In genomic region chr4:142126890-142127497, GRCh38 we compare ENCODE assay signal across 8 cellular contexts.
DNase-seq lines count a peak whose midpoint lies in the region; ATAC-seq, FAIRE-seq and TF ChIP-seq lines count a peak whose summit lies in the region.

No MANE protein-coding gene starts in this region.

- H3K4me3 ChIP-seq in gastroesophageal sphincter (no peak overlapping the region), psoas muscle (no peak overlapping the region)

- ATAC-seq in GM21360 (IDR thresholded peaks at IDR 0.05; ENCODE audit: unreplicated experiment) = peak; percentile 73
- ATAC-seq in gastroesophageal sphincter = peak; percentile 39
- ATAC-seq in psoas muscle = peak; percentile 59 to 86 (median 74)

- H3K4me1 Mint-ChIP-seq in activated T-helper 2 cell treated with anti-CD3 and anti-CD28 coated beads, Interferon-gamma antibody, Interleukin-2, Interleukin-4, amounts not matched to agents 10 μg/mL and 5 μg/mL and 100 μg/mL, durations not matched to agents 14 hours and 24 hours and 36 hours (ENCODE audit: low read depth) = peaks cover 20% of the 10 kb centered on the region

- peak; percentile 63 for DNase-seq in DMS153 treated with DMSO at 0.1 percent for 48 hours (lab: John Stamatoyannopoulos, UW; ENCODE audit: unreplicated experiment)
- peak; percentile 36 for DNase-seq in HTR-8/SVneo (ENCODE audit: insufficient read length, low spot score)
- DNase-seq in RCC 7860 (ENCODE audit: low spot score) = peak; percentile 36
- peak; percentile 24 for DNase-seq in activated T-helper 2 cell treated with anti-CD3 and anti-CD28 coated beads, Interferon-gamma antibody, Interleukin-2, Interleukin-4, amounts not matched to agents 10 μg/mL and 5 μg/mL and 100 μg/mL, durations not matched to agents 14 hours and 24 hours and 36 hours (ENCODE audit: low spot score)
- no peak for DNase-seq in psoas muscle
- DNase-seq in T1000 (lab: John Stamatoyannopoulos, UW) = no peak

- no peak overlapping the region for H3K4me3 Mint-ChIP-seq in activated T-helper 2 cell treated with anti-CD3 and anti-CD28 coated beads, Interferon-gamma antibody, Interleukin-2, Interleukin-4, amounts not matched to agents 10 μg/mL and 5 μg/mL and 100 μg/mL, durations not matched to agents 14 hours and 24 hours and 36 hours (ENCODE audit: low read depth)

- WGBS in gastroesophageal sphincter (ENCODE audit: low coverage in 1 of 2), 2 donors = 6 to 13% methylated on average over 3 of the region's 3 CpGs
- 12% methylated on average over 3 of the region's 3 CpGs for WGBS in psoas muscle, 3 donors

- H3K27me3 ChIP-seq in gastroesophageal sphincter = no peaks in the 10 kb centered on the region
- no peaks in the 10 kb centered on the region for H3K27me3 ChIP-seq in psoas muscle (ENCODE audit: insufficient read depth in 3 of 3, low read length in 2 of 3)

- peaks cover 39% of the 10 kb centered on the region for H3K36me3 Mint-ChIP-seq in activated T-helper 2 cell treated with anti-CD3 and anti-CD28 coated beads, Interferon-gamma antibody, Interleukin-2, Interleukin-4, amounts not matched to agents 10 μg/mL and 5 μg/mL and 100 μg/mL, durations not matched to agents 14 hours and 24 hours and 36 hours (ENCODE audit: low read depth)

- intact Hi-C loops in activated T-helper 2 cell treated with anti-CD3 and anti-CD28 coated beads, Interferon-gamma antibody, Interleukin-2, Interleukin-4, amounts not matched to agents 10 μg/mL and 5 μg/mL and 100 μg/mL, durations not matched to agents 14 hours and 24 hours and 36 hours (cut with micrococcal nuclease) = loop anchor here (1.0 to 10.0 kb wide), 5 partner anchors 140 to 720 kb away; no protein-coding TSS in a partner anchor
- intact Hi-C loops in psoas muscle (cut with DNase I) = loop anchor here in 1 of 2 donors (2.0 to 5.0 kb wide), 2 partner anchors 595 to 714 kb away; no protein-coding TSS in a partner anchor

- TF ChIP-seq EP300 in gastroesophageal sphincter (IDR thresholded peaks at IDR 0.05) = no peak

- H3K4me1 ChIP-seq in gastroesophageal sphincter (peaks cover 0 to 48% (median 8%) of the 10 kb centered on the region in 3 donors), psoas muscle (no peaks in the 10 kb centered on the region)

- H3K9me3 ChIP-seq in gastroesophageal sphincter = no peaks in the 10 kb centered on the region
- H3K9me3 ChIP-seq in psoas muscle = no peaks in the 10 kb centered on the region

- H3K27ac ChIP-seq in gastroesophageal sphincter = no peak overlapping the region
- H3K27ac ChIP-seq in psoas muscle = no peak overlapping the region

- no peaks in the 10 kb centered on the region for H3K9me3 Mint-ChIP-seq in activated T-helper 2 cell treated with anti-CD3 and anti-CD28 coated beads, Interferon-gamma antibody, Interleukin-2, Interleukin-4, amounts not matched to agents 10 μg/mL and 5 μg/mL and 100 μg/mL, durations not matched to agents 14 hours and 24 hours and 36 hours

- no peak for TF ChIP-seq POLR2A in gastroesophageal sphincter (IDR thresholded peaks at IDR 0.05)

- TF ChIP-seq CTCF in gastroesophageal sphincter (IDR thresholded peaks at IDR 0.05) = peak; percentile 76 to 90 (median 84)
- TF ChIP-seq CTCF in psoas muscle (IDR thresholded peaks at IDR 0.05) = peak; percentile 87

- peak; percentile 69 for FAIRE-seq in HTR-8/SVneo (lab: Jason Lieb, UNC)
- FAIRE-seq in RCC 7860 (lab: Jason Lieb, UNC) = peak; percentile 70

- H3K36me3 ChIP-seq in gastroesophageal sphincter (no peaks in the 10 kb centered on the region), psoas muscle (ENCODE audit: insufficient read depth in 1 of 2, low read depth in 1 of 2) (no peaks in the 10 kb centered on the region)

- H3K27me3 Mint-ChIP-seq in activated T-helper 2 cell treated with anti-CD3 and anti-CD28 coated beads, Interferon-gamma antibody, Interleukin-2, Interleukin-4, amounts not matched to agents 10 μg/mL and 5 μg/mL and 100 μg/mL, durations not matched to agents 14 hours and 24 hours and 36 hours (ENCODE audit: low read depth) = no peaks in the 10 kb centered on the region

- H3K27ac Mint-ChIP-seq in activated T-helper 2 cell treated with anti-CD3 and anti-CD28 coated beads, Interferon-gamma antibody, Interleukin-2, Interleukin-4, amounts not matched to agents 10 μg/mL and 5 μg/mL and 100 μg/mL, durations not matched to agents 14 hours and 24 hours and 36 hours = no peak overlapping the region

Comparison
In these comparisons a context has a peak if more than half of its experiments do, and no peak if none do; other contexts are left out.
1. DNase-seq: peak in DMS153 treated with DMSO at 0.1 percent for 48 hours (single experiment), HTR-8/SVneo (single experiment), RCC 7860 (single experiment) and activated T-helper 2 cell treated with anti-CD3 and anti-CD28 coated beads, Interferon-gamma antibody, Interleukin-2, Interleukin-4, amounts not matched to agents 10 μg/mL and 5 μg/mL and 100 μg/mL, durations not matched to agents 14 hours and 24 hours and 36 hours (single experiment); none in psoas muscle (0 of 2) and T1000 (single experiment).
2. Peak in every context shown above with its lines, with median percentiles within 50 percentile points of each other: ATAC-seq.